8 cellular contexts compared by ENCODE assay signal in genomic region chr14:20631821-20632389, GRCh38. TPM values are rescaled to one million over a fixed set of nuclear protein-coding genes. Genes with fewer than 3 reads are reported as not detected.
DNase-seq lines count a peak whose midpoint lies in the region; ATAC-seq and TF ChIP-seq lines count a peak whose summit lies in the region.

No MANE protein-coding gene starts in this region.

- no peaks in the 10 kb centered on the region for H3K36me3 ChIP-seq in CD4-positive, alpha-beta memory T cell (ENCODE audit: insufficient read depth, low read length)
- H3K36me3 ChIP-seq in neuronal stem cell (replicated peaks in 1 of 2; ENCODE audit: control insufficient read depth in 2 of 2, insufficient read depth in 2 of 2, low read length in 2 of 2) = no peaks in the 10 kb centered on the region

- H2BK5ac ChIP-seq in neuronal stem cell (ENCODE audit: low read length) = no peak overlapping the region

- H3K27ac Mint-ChIP-seq in CD4-positive, alpha-beta memory T cell = peak overlapping the region in 5 of 7 donors; percentile 11 to 99 (median 76)
- H3K27ac Mint-ChIP-seq in activated CD4-positive, alpha-beta memory T cell treated with anti-CD3 and anti-CD28 coated beads, Interleukin-2, amount 10 ng/mL, durations not matched to agents 7 days and 5 days = no peak overlapping the region

- ATAC-seq in foreskin keratinocyte (peak; percentile 12), GM18517 (IDR thresholded peaks at IDR 0.05; ENCODE audit: unreplicated experiment) (no peak), HG02852 (IDR thresholded peaks at IDR 0.05; ENCODE audit: unreplicated experiment) (no peak), HG02970 (IDR thresholded peaks at IDR 0.05; ENCODE audit: low FRiP score, unreplicated experiment) (no peak)

- H3K4me1 Mint-ChIP-seq in CD4-positive, alpha-beta memory T cell = peaks cover 41 to 65% (median 54%) of the 10 kb centered on the region in 4 donors
- H3K4me1 Mint-ChIP-seq in activated CD4-positive, alpha-beta memory T cell treated with anti-CD3 and anti-CD28 coated beads, Interleukin-2, amount 10 ng/mL, durations not matched to agents 7 days and 5 days = peaks cover 42% of the 10 kb centered on the region

- intact Hi-C loops in CD4-positive, alpha-beta memory T cell (cut with micrococcal nuclease) = loop anchor here (1.0 kb wide), 1 partner anchor 19 kb away; no protein-coding TSS in a partner anchor

- no peaks in the 10 kb centered on the region for H3K9me3 ChIP-seq in CD4-positive, alpha-beta memory T cell (ENCODE audit: control insufficient read depth in 1 of 2, low read length in 2 of 2)
- peaks cover 0 to 1% of the 10 kb centered on the region in 2 donors for H3K9me3 ChIP-seq in neuronal stem cell (replicated peaks in 1 of 2; ENCODE audit: control insufficient read depth in 2 of 2, insufficient read depth in 1 of 2, low read depth in 1 of 2, low read length in 2 of 2)

- no peak overlapping the region for H2BK12ac ChIP-seq in neuronal stem cell (ENCODE audit: low read length)

- TF ChIP-seq CTCF in foreskin keratinocyte (conservative IDR thresholded peaks at IDR 0.05) = no peak

- H3K79me1 ChIP-seq in neuronal stem cell (ENCODE audit: low read depth, low read length) = no peaks in the 10 kb centered on the region

- no peak overlapping the region for H3K4ac ChIP-seq in neuronal stem cell (ENCODE audit: low read length)

- H4K8ac ChIP-seq in neuronal stem cell (ENCODE audit: low read depth, low read length) = no peak overlapping the region

- WGBS in neuronal stem cell (ENCODE audit: extremely low coverage in 2 of 2, insufficient read length in 2 of 2, insufficient replicate concordance in 1 of 2), 2 donors = no CpG with 5 or more reads among the region's 19 CpGs

- POLR2A ChIA-PET in CD4-positive, alpha-beta memory T cell (lab: Charles Lee; ENCODE audit: partially characterized antibody) = interaction anchor here (1.0 to 5.9 kb wide), 5 partner anchors 18 to 170 kb away, joined by 3 to 61 read pairs (median 4); partner anchors contain the start of genes PIP4P1 and RNASE4
- POLR2A ChIA-PET in activated CD4-positive, alpha-beta memory T cell treated with anti-CD3 and anti-CD28 coated beads, Interleukin-2, amount 10 ng/mL, durations not matched to agents 7 days and 5 days (lab: Charles Lee) = interaction anchor here (0.9 to 3.1 kb wide), 7 partner anchors 9 to 162 kb away, joined by 3 to 14 read pairs (median 4); partner anchors contain the start of gene PNP

- peak overlapping the region; percentile 90 for H2AFZ ChIP-seq in neuronal stem cell (ENCODE audit: low read length)

- peaks cover 37% of the 10 kb centered on the region for H3K4me1 ChIP-seq in CD4-positive, alpha-beta memory T cell (ENCODE audit: insufficient read depth, low read length)
- H3K4me1 ChIP-seq in foreskin keratinocyte (peaks cover 10% of the 10 kb centered on the region), neuronal stem cell (ENCODE audit: control insufficient read depth in 2 of 2, insufficient read depth in 1 of 2, low read depth in 1 of 2, low read length in 2 of 2) (peaks cover 4 to 9% of the 10 kb centered on the region in 2 donors)

- CTCF ChIA-PET in CD4-positive, alpha-beta memory T cell (lab: Charles Lee; ENCODE audit: partially characterized antibody) = interaction anchor here (1.0 to 2.6 kb wide), 7 partner anchors 16 to 304 kb away, joined by 3 to 13 read pairs (median 5); no protein-coding TSS in a partner anchor
- CTCF ChIA-PET in activated CD4-positive, alpha-beta memory T cell treated with anti-CD3 and anti-CD28 coated beads, Interleukin-2, amount 10 ng/mL, durations not matched to agents 7 days and 5 days (lab: Charles Lee) = interaction anchor here (0.8 to 1.7 kb wide), 12 partner anchors 9 to 301 kb away, joined by 3 to 7 read pairs (median 4); no protein-coding TSS in a partner anchor

- peaks cover 20% of the 10 kb centered on the region for H3K27me3 ChIP-seq in CD4-positive, alpha-beta memory T cell (ENCODE audit: insufficient read depth, low read length)
- no peaks in the 10 kb centered on the region for H3K27me3 ChIP-seq in foreskin keratinocyte
- peaks cover 2 to 45% (median 32%) of the 10 kb centered on the region in 3 experiments for H3K27me3 ChIP-seq in neuronal stem cell (ENCODE audit: control insufficient read depth in 3 of 3, insufficient read depth in 3 of 3, low read depth in 1 of 3, low read length in 3 of 3)

- H2BK120ac ChIP-seq in neuronal stem cell (ENCODE audit: low read depth, low read length) = no peak overlapping the region

- H3K4me3 ChIP-seq in CD4-positive, alpha-beta memory T cell (ENCODE audit: low read length in 2 of 2) = peak overlapping the region; percentile 49 to 68
- H3K4me3 ChIP-seq in neuronal stem cell (ENCODE audit: low read length in 2 of 2) = peak overlapping the region; percentile 54 to 77

- no peak overlapping the region for H2BK15ac ChIP-seq in neuronal stem cell (ENCODE audit: low read length)

- H3K23ac ChIP-seq in neuronal stem cell (ENCODE audit: low read depth, low read length, poor library complexity) = no peak overlapping the region

- DNase-seq in CD4-positive, alpha-beta memory T cell = no peak
- DNase-seq in HK-2 (ENCODE audit: unreplicated experiment) (peak; percentile 71), foreskin keratinocyte (peak in 1 of 2 donors; percentile 55), neuronal stem cell (ENCODE audit: low spot score) (no peak)
- DNase-seq in activated CD4-positive, alpha-beta memory T cell treated with anti-CD3 and anti-CD28 coated beads, Interleukin-2, amount 10 ng/mL, durations not matched to agents 7 days and 5 days = no peak

- peaks cover 0 to 22% (median 1%) of the 10 kb centered on the region in 8 donors for H3K9me3 Mint-ChIP-seq in CD4-positive, alpha-beta memory T cell
- no peaks in the 10 kb centered on the region for H3K9me3 Mint-ChIP-seq in activated CD4-positive, alpha-beta memory T cell treated with anti-CD3 and anti-CD28 coated beads, Interleukin-2, amount 10 ng/mL, durations not matched to agents 7 days and 5 days

- peaks cover 28 to 30% of the 10 kb centered on the region in 2 donors for H3K27me3 Mint-ChIP-seq in CD4-positive, alpha-beta memory T cell
- H3K27me3 Mint-ChIP-seq in activated CD4-positive, alpha-beta memory T cell treated with anti-CD3 and anti-CD28 coated beads, Interleukin-2, amount 10 ng/mL, durations not matched to agents 7 days and 5 days = peaks cover 88% of the 10 kb centered on the region

- no peak overlapping the region for H3K18ac ChIP-seq in neuronal stem cell (ENCODE audit: low read length)

- H3K36me3 Mint-ChIP-seq in CD4-positive, alpha-beta memory T cell = peaks cover 0 to 12% of the 10 kb centered on the region in 2 donors
- H3K36me3 Mint-ChIP-seq in activated CD4-positive, alpha-beta memory T cell treated with anti-CD3 and anti-CD28 coated beads, Interleukin-2, amount 10 ng/mL, durations not matched to agents 7 days and 5 days (ENCODE audit: low read depth) = no peaks in the 10 kb centered on the region

- H4K91ac ChIP-seq in neuronal stem cell (ENCODE audit: low read depth, low read length, poor library complexity) = no peak overlapping the region

- H3K27ac ChIP-seq in CD4-positive, alpha-beta memory T cell (ENCODE audit: low read depth, low read length) = no peak overlapping the region
- H3K27ac ChIP-seq in foreskin keratinocyte (no peak overlapping the region), neuronal stem cell (replicated peaks; ENCODE audit: low read length) (no peak overlapping the region)

- peak overlapping the region; percentile 82 to 93 (median 90) for H3K4me3 Mint-ChIP-seq in CD4-positive, alpha-beta memory T cell
- H3K4me3 Mint-ChIP-seq in activated CD4-positive, alpha-beta memory T cell treated with anti-CD3 and anti-CD28 coated beads, Interleukin-2, amount 10 ng/mL, durations not matched to agents 7 days and 5 days = peak overlapping the region; percentile 68

- H3K14ac ChIP-seq in neuronal stem cell (ENCODE audit: low read length) = no peak overlapping the region

- no peak overlapping the region for H2AK5ac ChIP-seq in neuronal stem cell (ENCODE audit: low read depth, low read length)

- peak overlapping the region; percentile 88 for H3K4me2 ChIP-seq in neuronal stem cell (ENCODE audit: insufficient read depth, low read length, poor library complexity, severe bottlenecking)

- H3K9ac ChIP-seq in neuronal stem cell (ENCODE audit: low read depth, low read length, poor library complexity) = no peak overlapping the region

RNA-seq across cellular contexts. Expression of gene OR6S1, which starts 9.6 kb away (rescaled TPM):
- total RNA-seq in CD4-positive, alpha-beta memory T cell = not detected
- polyA plus RNA-seq in CD4-positive, alpha-beta memory T cell = not detected
- not detected for total RNA-seq in activated CD4-positive, alpha-beta memory T cell treated with anti-CD3 and anti-CD28 coated beads, Interleukin-2, amount 10 ng/mL, durations not matched to agents 7 days and 5 days
- total RNA-seq in foreskin keratinocyte = not detected in 2 replicates
- not detected in 2 replicates for polyA plus RNA-seq in foreskin keratinocyte
- not detected for polyA plus RNA-seq in neuronal stem cell (2013, experiment 1 of 2)
- polyA plus RNA-seq in neuronal stem cell (2013, experiment 2 of 2) = not detected

RNA-seq across cellular contexts. Expression of gene RNASE12, which starts 40.7 kb away (rescaled TPM):
- not detected for total RNA-seq in CD4-positive, alpha-beta memory T cell
- polyA plus RNA-seq in CD4-positive, alpha-beta memory T cell = not detected
- total RNA-seq in activated CD4-positive, alpha-beta memory T cell treated with anti-CD3 and anti-CD28 coated beads, Interleukin-2, amount 10 ng/mL, durations not matched to agents 7 days and 5 days = not detected
- not detected in 2 replicates for total RNA-seq in foreskin keratinocyte
- not detected in 2 replicates for polyA plus RNA-seq in foreskin keratinocyte
- not detected for polyA plus RNA-seq in neuronal stem cell (2013, experiment 1 of 2)
- polyA plus RNA-seq in neuronal stem cell (2013, experiment 2 of 2) = not detected

RNA-seq across cellular contexts. Expression of gene RNASE11, which starts 44.1 kb away (rescaled TPM):
- not detected for total RNA-seq in CD4-positive, alpha-beta memory T cell
- polyA plus RNA-seq in CD4-positive, alpha-beta memory T cell = not detected
- total RNA-seq in activated CD4-positive, alpha-beta memory T cell treated with anti-CD3 and anti-CD28 coated beads, Interleukin-2, amount 10 ng/mL, durations not matched to agents 7 days and 5 days = not detected
- not detected in 2 replicates for total RNA-seq in foreskin keratinocyte
- polyA plus RNA-seq in foreskin keratinocyte = not detected in 2 replicates
- polyA plus RNA-seq in neuronal stem cell (2013, experiment 1 of 2) = not detected
- not detected for polyA plus RNA-seq in neuronal stem cell (2013, experiment 2 of 2)

RNA-seq across cellular contexts. Expression of gene RNASE4, which starts 52.5 kb away (rescaled TPM):
- 1 to 10 TPM; 2.1 to 2.6 TPM for total RNA-seq in CD4-positive, alpha-beta memory T cell
- 1 to 10 TPM; 1.6 to 2.5 TPM for polyA plus RNA-seq in CD4-positive, alpha-beta memory T cell
- total RNA-seq in activated CD4-positive, alpha-beta memory T cell treated with anti-CD3 and anti-CD28 coated beads, Interleukin-2, amount 10 ng/mL, durations not matched to agents 7 days and 5 days = 1 to 10 TPM; 2.7 to 4.7 TPM
- total RNA-seq in foreskin keratinocyte = 3.3 and 6.5 TPM in 2 replicates
- polyA plus RNA-seq in foreskin keratinocyte = 3.0 and 5.5 TPM in 2 replicates
- 3.2 TPM for polyA plus RNA-seq in neuronal stem cell (2013, experiment 1 of 2)
- polyA plus RNA-seq in neuronal stem cell (2013, experiment 2 of 2) = 4.0 TPM

RNA-seq across cellular contexts. Expression of gene ANG, which starts 56.7 kb away (rescaled TPM):
- 1 to 10 TPM; 1.1 to 1.3 TPM for total RNA-seq in CD4-positive, alpha-beta memory T cell
- 1 to 10 TPM; 1.4 to 2.8 TPM for polyA plus RNA-seq in CD4-positive, alpha-beta memory T cell
- total RNA-seq in activated CD4-positive, alpha-beta memory T cell treated with anti-CD3 and anti-CD28 coated beads, Interleukin-2, amount 10 ng/mL, durations not matched to agents 7 days and 5 days = 1 to 10 TPM; 4.9 to 5.5 TPM
- 4.4 and 6.0 TPM in 2 replicates for total RNA-seq in foreskin keratinocyte
- polyA plus RNA-seq in foreskin keratinocyte = 3.9 and 7.1 TPM in 2 replicates
- polyA plus RNA-seq in neuronal stem cell (2013, experiment 1 of 2) = 2.3 TPM
- 3.0 TPM for polyA plus RNA-seq in neuronal stem cell (2013, experiment 2 of 2)
